11 cellular contexts compared by ENCODE assay signal in genomic region chr7:130895006-130895750, GRCh38.
DNase-seq lines count a peak whose midpoint lies in the region; ATAC-seq, FAIRE-seq and TF ChIP-seq lines count a peak whose summit lies in the region.
"Had no signal": no experiment of that assay in that cellular context is flagged by ENCODE, and none has a peak within 500 bp of the region (broad histone marks: within the 10 kb centered on the region; RNA-seq: fewer than 3 reads in every experiment).

No MANE protein-coding gene starts in this region.

- H3K9ac ChIP-seq in K562 (ENCODE audit: insufficient read depth in 1 of 2, low read depth in 2 of 2, low read length in 2 of 2): peak overlapping the region in 1 of 2 experiments; percentile 5; a peak in 1 of 4 replicates
- H3K9ac ChIP-seq: KMS-11 had no signal

- H3K36me3 ChIP-seq in K562 (ENCODE audit: control insufficient read depth, insufficient read depth, low read length) (peaks cover 6% of the 10 kb centered on the region; the same call in 2 of the 3 replicates), lung (ENCODE audit: control insufficient read depth in 2 of 2, insufficient read depth in 2 of 2, low read length in 2 of 2) (peaks cover 0 to 35% of the 10 kb centered on the region in 2 donors), uterus (no peaks in the 10 kb centered on the region)

- H3K79me2 ChIP-seq in K562 (ENCODE audit: control insufficient read depth, insufficient read depth, low read length): no peaks in the 10 kb centered on the region

- no peaks in the 10 kb centered on the region for H3K9me1 ChIP-seq in K562 (ENCODE audit: control insufficient read depth, insufficient read depth, low read length)

- H3K27ac ChIP-seq in K562 (ENCODE audit: extremely low read depth, low read depth, low read length): no peak overlapping the region
- peak overlapping the region; percentile 12 to 77 for H3K27ac ChIP-seq in lung (ENCODE audit: low read depth in 1 of 2, low read length in 1 of 2)
- H3K27ac ChIP-seq in uterus: peak overlapping the region; percentile 81 to 86
- H3K27ac ChIP-seq: KMS-11 had no signal

- no peak for ATAC-seq in K562
- ATAC-seq in lung (ENCODE audit: insufficient read depth, low FRiP score): no peak
- no peak for ATAC-seq in HG03457 (IDR thresholded peaks at IDR 0.05; ENCODE audit: unreplicated experiment)
- no peak for ATAC-seq in GM19452 (IDR thresholded peaks at IDR 0.05; ENCODE audit: unreplicated experiment)

- H3K27me3 ChIP-seq in K562 (ENCODE audit: control insufficient read depth in 2 of 2, insufficient read depth in 2 of 2, low read length in 2 of 2): no peaks in the 10 kb centered on the region
- no peaks in the 10 kb centered on the region for H3K27me3 ChIP-seq in lung (ENCODE audit: control insufficient read depth, insufficient read depth)
- no peaks in the 10 kb centered on the region for H3K27me3 ChIP-seq in uterus

- WGBS in K562 (ENCODE audit: insufficient coverage, low coverage, missing lambda C conversion rate): 51% methylated on average over 20 of the region's 20 CpGs
- WGBS in lung, 2 donors: 77 to 85% methylated on average over 20 of the region's 20 CpGs

- H3K4me3 ChIP-seq in K562 (no peak overlapping the region), lung (no peak overlapping the region), uterus (no peak overlapping the region)

- peak; percentile 13 for DNase-seq in stimulated activated CD4-positive, alpha-beta T cell treated with anti-CD3 and anti-CD28 coated beads, Interleukin-4, amount 100 ng/mL, for 1 hour
- no peak for DNase-seq in stimulated activated CD4-positive, alpha-beta T cell treated with anti-CD3 and anti-CD28 coated beads, Interleukin-15, amount 100 ng/mL, for 24 hours
- no peak for DNase-seq in K562 (ENCODE audit: extremely low read depth in 1 of 4, low spot score in 3 of 4)
- no peak for DNase-seq in lung (ENCODE audit: low spot score)
- DNase-seq in uterus: no peak
- no peak for DNase-seq in anterior cingulate cortex (lab: John Stamatoyannopoulos, UW)
- DNase-seq: activated CD4-positive, alpha-beta T cell treated with anti-CD3 and anti-CD28 coated beads, Interleukin-2, amount 50 U/mL, for 4 hours; effector CD4-positive, alpha-beta T cell had no signal

- no peaks in the 10 kb centered on the region for H4K20me1 ChIP-seq in K562 (replicated peaks; ENCODE audit: control insufficient read depth, insufficient read depth, low read length)

- intact Hi-C loops in K562 (cut with micrococcal nuclease) (loop anchor here (5.0 kb wide), 1 partner anchor 527 kb away; no protein-coding TSS in a partner anchor), uterus (cut with DNase I; ENCODE audit: low total_unique reads) (loop anchor here (10.0 kb wide), 1 partner anchor 150 kb away; no protein-coding TSS in a partner anchor)

- H3K4me1 ChIP-seq in K562 (replicated peaks in 1 of 2; ENCODE audit: control insufficient read depth in 2 of 2, insufficient read depth in 2 of 2, low read length in 2 of 2) (peaks cover 15 to 19% of the 10 kb centered on the region in 2 experiments), lung (ENCODE audit: control insufficient read depth in 2 of 2, insufficient read depth in 2 of 2, low read length in 2 of 2) (peaks cover 6 to 15% of the 10 kb centered on the region in 2 donors), uterus (peaks cover 4 to 16% of the 10 kb centered on the region in 2 donors)

- H3K9me3 ChIP-seq in K562 (replicated peaks; ENCODE audit: control insufficient read depth, insufficient read depth, low read depth, low read length): no peaks in the 10 kb centered on the region
- H3K9me3 ChIP-seq in lung (ENCODE audit: control insufficient read depth in 2 of 2, insufficient read depth in 1 of 2, low read length in 1 of 2): no peaks in the 10 kb centered on the region
- H3K9me3 ChIP-seq in uterus: no peaks in the 10 kb centered on the region

- TF ChIP-seq POLR2A in K562 (conservative IDR thresholded peaks at IDR 0.05): no peak
- no peak for TF ChIP-seq POLR2A in uterus (IDR thresholded peaks at IDR 0.05)

- POLR2A ChIA-PET in K562 (lab: Yijun Ruan, JAX): interaction anchor here (0.7 kb wide), 1 partner anchor 47 kb away, joined by 3 read pairs; no protein-coding TSS in a partner anchor

- TF ChIP-seq CTCF in K562 (IDR thresholded peaks at IDR 0.05 in 2 of 3, conservative IDR thresholded peaks at IDR 0.05 in 1 of 3; ENCODE audit: insufficient read depth in 2 of 3, low read depth in 1 of 3, low read length in 3 of 3) (no peak), lung (IDR thresholded peaks at IDR 0.05; ENCODE audit: control extremely low read depth, extremely low read depth) (no peak), uterus (IDR thresholded peaks at IDR 0.05) (no peak)

- no peak for FAIRE-seq in K562 (lab: Jason Lieb, UNC)

- BruUV-seq in K562 (replicated peaks; lab: Mats Ljungman, UMichigan): no TSS peak

- in situ Hi-C loops in K562 (cut with MboI): loop anchor here (5.0 kb wide), 1 partner anchor 147 kb away; no protein-coding TSS in a partner anchor

- H3K4me2 ChIP-seq in K562 (ENCODE audit: insufficient read depth, low read length): no peak overlapping the region
- H3K4me2 ChIP-seq: KMS-11 had no signal

- TF ChIP-seq EP300 in K562 (IDR thresholded peaks at IDR 0.05; ENCODE audit: low read length): no peak

- no peak for TF ChIP-seq RAD21 in K562 (CRISPR knock-in tag; conservative IDR thresholded peaks at IDR 0.05 in 1 of 2, IDR thresholded peaks at IDR 0.05 in 1 of 2)

- H2AFZ ChIP-seq in K562 (ENCODE audit: low read depth, low read length): no peak overlapping the region

- CTCF ChIA-PET in K562 (lab: Yijun Ruan, JAX; ENCODE audit: low intra/inter-chr PET ratio): interaction anchor here (3.3 to 5.2 kb wide), 2 partner anchors 113 to 145 kb away, joined by 38 to 51 read pairs; no protein-coding TSS in a partner anchor

TF ChIP-seq in K562, 482 proteins besides CTCF, POLR2A, EP300 and RAD21:
- TF ChIP-seq ZKSCAN3 (CRISPR knock-in tag; IDR thresholded peaks at IDR 0.05): no peak
- no peak for TF ChIP-seq NCOR1 (IDR thresholded peaks at IDR 0.05)
- TF ChIP-seq MAFG (tag; conservative IDR thresholded peaks at IDR 0.05): no peak
- TF ChIP-seq SMAD2 (IDR thresholded peaks at IDR 0.05; ENCODE audit: low read depth, low read length): no peak
- TF ChIP-seq KDM5B (IDR thresholded peaks at IDR 0.05; ENCODE audit: insufficient replicate concordance, low read depth, low read length): no peak
- TF ChIP-seq E2F5 (CRISPR knock-in tag; IDR thresholded peaks at IDR 0.05): 0 out of 2 replicates have a peak, but pooled peaks have one; percentile 36
- no peak for TF ChIP-seq NR2C2 (CRISPR knock-in tag; IDR thresholded peaks at IDR 0.05)
- 0 out of 2 replicates have a peak, but pooled peaks have one; percentile 1 for TF ChIP-seq NR2C2 (tag; IDR thresholded peaks at IDR 0.05)
- TF ChIP-seq HOXB6 (CRISPR knock-in tag; IDR thresholded peaks at IDR 0.05; ENCODE audit: borderline replicate concordance): no peak
- no peak for TF ChIP-seq POLR3A (IDR thresholded peaks at IDR 0.05; ENCODE audit: borderline replicate concordance, extremely low read depth, insufficient read depth, insufficient read length)
